In the genomic region with DNA sequence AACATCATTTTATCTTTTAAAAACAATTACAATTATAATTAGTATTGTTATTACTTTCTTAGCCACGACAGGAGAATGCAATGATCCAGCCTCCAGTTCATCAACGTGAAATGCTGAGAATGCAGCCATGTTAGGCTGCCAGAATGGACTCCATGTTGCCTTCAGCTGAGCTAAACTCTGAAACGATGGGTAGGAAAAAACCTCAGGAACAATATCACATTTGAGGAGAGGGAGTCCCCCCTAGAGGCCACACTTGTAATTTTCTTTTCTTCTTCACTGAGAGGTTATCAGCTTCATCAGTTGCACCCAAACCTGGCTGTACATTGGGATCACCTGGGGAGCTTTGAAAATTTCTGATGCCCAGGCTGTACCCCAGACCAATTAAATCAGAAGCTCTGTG, we compare ENCODE assay signal across 11 cellular contexts. TPM values are rescaled to one million over a fixed set of nuclear protein-coding genes. Genes with fewer than 3 reads are reported as not detected.
A peak's percentile ranks its signal among the peaks of the same experiment; 100 is the strongest.
DNase-seq lines count a peak whose midpoint lies in the region; ATAC-seq, FAIRE-seq and TF ChIP-seq lines count a peak whose summit lies in the region.
"Had no signal": no experiment of that assay in that cellular context is flagged by ENCODE, and none has a peak within 500 bp of the region (broad histone marks: within the 10 kb centered on the region; RNA-seq: fewer than 3 reads in every experiment).

No MANE protein-coding gene starts in this region.

- no peak overlapping the region for H3K4me2 ChIP-seq in HepG2 (ENCODE audit: low read depth, low read length)

- no peaks in the 10 kb centered on the region for H3K79me2 ChIP-seq in HepG2 (ENCODE audit: insufficient read depth, low read length)

- no peaks in the 10 kb centered on the region for H3K4me1 ChIP-seq in adipocyte (ENCODE audit: control insufficient read depth, insufficient read depth, low read length)
- no peaks in the 10 kb centered on the region for H3K4me1 ChIP-seq in HepG2 (ENCODE audit: insufficient read depth, low read length)
- H3K4me1 ChIP-seq: SJSA1 had no signal

- no peaks in the 10 kb centered on the region for H4K20me1 ChIP-seq in HepG2 (ENCODE audit: insufficient read depth, low read length)

- H3K27ac Mint-ChIP-seq in activated CD4-positive, alpha-beta T cell treated with anti-CD3 and anti-CD28 coated beads, Interleukin-2, amount 10 ng/mL, durations not matched to agents 24 days and 14 days = no peak overlapping the region
- H3K27ac Mint-ChIP-seq: activated naive CD4-positive, alpha-beta T cell treated with anti-CD3 and anti-CD28 coated beads for 36 hours had no signal

- TF ChIP-seq RAD21 in HepG2 (CRISPR knock-in tag; IDR thresholded peaks at IDR 0.05) = no peak

- POLR2A ChIA-PET in HepG2 (lab: Yijun Ruan, JAX) = no interaction called here

- no peak for TF ChIP-seq POLR2A in HepG2 (IDR thresholded peaks at IDR 0.05; ENCODE audit: insufficient read depth in 1 of 2, low read depth in 2 of 2, low read length in 2 of 2)

- DNase-seq in DMS 273 treated with DMSO at 0.1 percent for 48 hours (lab: John Stamatoyannopoulos, UW) (peak; percentile 40), HuH-7 (ENCODE audit: low spot score) (peak; percentile 23), adipocyte (ENCODE audit: low read depth) (peak; percentile 13), HepG2 (ENCODE audit: low spot score) (peak; percentile 7), NCI-H146 (lab: John Stamatoyannopoulos, UW) (no peak), middle frontal gyrus (ENCODE audit: extremely low spot score, low spot score) (no peak), T-helper 1 cell (no peak)
- no peak for DNase-seq in activated CD4-positive, alpha-beta T cell treated with anti-CD3 and anti-CD28 coated beads, Interleukin-2, amount 10 ng/mL, durations not matched to agents 24 days and 14 days
- DNase-seq: activated naive CD4-positive, alpha-beta T cell treated with anti-CD3 and anti-CD28 coated beads for 36 hours had no signal

- no peak overlapping the region for H3K9ac ChIP-seq in adipocyte (ENCODE audit: low read length)
- H3K9ac ChIP-seq in HepG2 (ENCODE audit: insufficient read depth, low read depth, low read length) = no peak overlapping the region

- H3K27me3 Mint-ChIP-seq in activated CD4-positive, alpha-beta T cell treated with anti-CD3 and anti-CD28 coated beads, Interleukin-2, amount 10 ng/mL, durations not matched to agents 24 days and 14 days = peaks cover 3% of the 10 kb centered on the region

- WGBS in HepG2 (ENCODE audit: low lambda C conversion rate) = 19% methylated on average over 3 of the region's 3 CpGs

- H3K4me3 ChIP-seq in adipocyte (ENCODE audit: low read length) (no peak overlapping the region), HepG2 (replicated peaks in 1 of 3; ENCODE audit: insufficient read depth in 1 of 3, low read depth in 2 of 3, low read length in 3 of 3) (no peak overlapping the region)
- H3K4me3 ChIP-seq: SJSA1 had no signal

- H3K36me3 Mint-ChIP-seq in activated CD4-positive, alpha-beta T cell treated with anti-CD3 and anti-CD28 coated beads, Interleukin-2, amount 10 ng/mL, durations not matched to agents 24 days and 14 days (ENCODE audit: low read depth) = no peaks in the 10 kb centered on the region

- BruUV-seq in HepG2 (replicated peaks; lab: Mats Ljungman, UMichigan) = no TSS peak

- intact Hi-C loops in HepG2 (cut with micrococcal nuclease; ENCODE audit: unreplicated experiment) = no loop called here
- intact Hi-C loops in activated CD4-positive, alpha-beta T cell treated with anti-CD3 and anti-CD28 coated beads, Interleukin-2, amount 10 ng/mL, durations not matched to agents 24 days and 14 days (cut with micrococcal nuclease) = no loop called here

- CTCF ChIA-PET in HepG2 (lab: Yijun Ruan, JAX; ENCODE audit: low intra/inter-chr PET ratio, low total read pairs) = no interaction called here

- no peaks in the 10 kb centered on the region for H3K9me3 Mint-ChIP-seq in activated CD4-positive, alpha-beta T cell treated with anti-CD3 and anti-CD28 coated beads, Interleukin-2, amount 10 ng/mL, durations not matched to agents 24 days and 14 days

- peak; percentile 57 for ATAC-seq in HepG2

- H2AFZ ChIP-seq in HepG2 (ENCODE audit: low read length) = no peak overlapping the region

- H3K36me3 ChIP-seq in adipocyte (ENCODE audit: control insufficient read depth, insufficient read depth, low read length, severe bottlenecking) = no peaks in the 10 kb centered on the region
- H3K36me3 ChIP-seq in HepG2 (replicated peaks in 1 of 2; ENCODE audit: control insufficient read depth in 1 of 2, insufficient read depth in 2 of 2, low read length in 2 of 2) = no peaks in the 10 kb centered on the region
- H3K36me3 ChIP-seq: SJSA1 had no signal

- peak; percentile 40 for TF ChIP-seq CTCF in HepG2 (CRISPR knock-in tag; IDR thresholded peaks at IDR 0.05)

- no peaks in the 10 kb centered on the region for H3K4me1 Mint-ChIP-seq in activated CD4-positive, alpha-beta T cell treated with anti-CD3 and anti-CD28 coated beads, Interleukin-2, amount 10 ng/mL, durations not matched to agents 24 days and 14 days

- FAIRE-seq in HepG2 (lab: Jason Lieb, UNC) = no peak
- FAIRE-seq: islet of Langerhans had no signal

- TF ChIP-seq EP300 in HepG2 (IDR thresholded peaks at IDR 0.05; ENCODE audit: low read depth in 2 of 2, low read length in 2 of 2) (no peak), HepG2 (CRISPR knock-in tag; IDR thresholded peaks at IDR 0.05; ENCODE audit: borderline replicate concordance) (no peak)

- no peak overlapping the region for H3K4me3 Mint-ChIP-seq in activated CD4-positive, alpha-beta T cell treated with anti-CD3 and anti-CD28 coated beads, Interleukin-2, amount 10 ng/mL, durations not matched to agents 24 days and 14 days
- H3K4me3 Mint-ChIP-seq: activated naive CD4-positive, alpha-beta T cell treated with anti-CD3 and anti-CD28 coated beads for 36 hours had no signal

- H3K9me3 ChIP-seq in adipocyte (ENCODE audit: control insufficient read depth, low read length) (no peaks in the 10 kb centered on the region), HepG2 (ENCODE audit: low read length) (peaks cover 6% of the 10 kb centered on the region; the same call in 1 of the 2 replicates)

- H3K27me3 ChIP-seq in adipocyte (replicated peaks; ENCODE audit: control insufficient read depth, insufficient read depth, low read length) (no peaks in the 10 kb centered on the region), HepG2 (ENCODE audit: control insufficient read depth in 1 of 2, insufficient read depth in 2 of 2, low read length in 2 of 2) (0 out of 5 replicates have a peak, but pooled peaks cover 0 to 5% of the 10 kb centered on the region in 2 experiments)
- H3K27me3 ChIP-seq: SJSA1 had no signal

- no peak overlapping the region for H3K27ac ChIP-seq in HepG2 (ENCODE audit: extremely low read length, insufficient read depth, low read length)
- H3K27ac ChIP-seq: SJSA1 had no signal

- in situ Hi-C loops in HepG2 (cut with HindIII; ENCODE audit: extremely low pct_ligation_motif_present, low pct_unique_long_range_greater_than_20kb) = no loop called here

TF ChIP-seq in HepG2, 621 proteins besides CTCF, POLR2A, EP300 and RAD21 (continues in another document):
- TF ChIP-seq MAFF (IDR thresholded peaks at IDR 0.05; ENCODE audit: low read depth, low read length) = no peak
- no peak for TF ChIP-seq SOX6 (IDR thresholded peaks at IDR 0.05)
- TF ChIP-seq SOX6 (CRISPR knock-in tag; IDR thresholded peaks at IDR 0.05) = no peak
- TF ChIP-seq NR2C2 (CRISPR knock-in tag; IDR thresholded peaks at IDR 0.05; ENCODE audit: borderline replicate concordance) = no peak
- TF ChIP-seq ZNF768 (CRISPR knock-in tag; IDR thresholded peaks at IDR 0.05) = no peak
- peak; percentile 38; the same call in 1 of the 2 replicates for TF ChIP-seq STAG1 (CRISPR knock-in tag; IDR thresholded peaks at IDR 0.05)
- TF ChIP-seq, protein P1, sequence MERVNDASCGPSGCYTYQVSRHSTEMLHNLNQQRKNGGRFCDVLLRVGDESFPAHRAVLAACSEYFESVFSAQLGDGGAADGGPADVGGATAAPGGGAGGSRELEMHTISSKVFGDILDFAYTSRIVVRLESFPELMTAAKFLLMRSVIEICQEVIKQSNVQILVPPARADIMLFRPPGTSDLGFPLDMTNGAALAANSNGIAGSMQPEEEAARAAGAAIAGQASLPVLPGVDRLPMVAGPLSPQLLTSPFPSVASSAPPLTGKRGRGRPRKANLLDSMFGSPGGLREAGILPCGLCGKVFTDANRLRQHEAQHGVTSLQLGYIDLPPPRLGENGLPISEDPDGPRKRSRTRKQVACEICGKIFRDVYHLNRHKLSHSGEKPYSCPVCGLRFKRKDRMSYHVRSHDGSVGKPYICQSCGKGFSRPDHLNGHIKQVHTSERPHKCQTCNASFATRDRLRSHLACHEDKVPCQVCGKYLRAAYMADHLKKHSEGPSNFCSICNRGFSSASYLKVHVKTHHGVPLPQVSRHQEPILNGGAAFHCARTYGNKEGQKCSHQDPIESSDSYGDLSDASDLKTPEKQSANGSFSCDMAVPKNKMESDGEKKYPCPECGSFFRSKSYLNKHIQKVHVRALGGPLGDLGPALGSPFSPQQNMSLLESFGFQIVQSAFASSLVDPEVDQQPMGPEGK (CRISPR knock-in tag; IDR thresholded peaks at IDR 0.05) = no peak

RNA-seq across cellular contexts. Expression of a gene that starts 34.6 kb away (rescaled TPM):
- total RNA-seq in HepG2 (2016; rRNA removed; fragmentation: Illumina TruSeq; extraction: Trizol) = 19.0 and 27.5 TPM in 2 replicates
- 89.8 and 97.8 TPM in 2 replicates for total RNA-seq in HepG2 (2016; cell fraction: cytosol; rRNA removed; fragmentation: Illumina TruSeq; extraction: Trizol; ENCODE audit: low read depth)
- total RNA-seq in HepG2 (2016; cell fraction: insoluble cytoplasmic fraction; rRNA removed; fragmentation: Illumina TruSeq; extraction: Trizol) = 20.4 and 26.4 TPM in 2 replicates
- 57.2 and 72.0 TPM in 2 replicates for total RNA-seq in HepG2 (2016; cell fraction: membrane; rRNA removed; fragmentation: Illumina TruSeq; extraction: Trizol)
- 54.9 and 56.5 TPM in 2 replicates for total RNA-seq in HepG2 (2016; cell fraction: nucleus; rRNA removed; fragmentation: Illumina TruSeq; extraction: Trizol)
- polyA plus RNA-seq in HepG2 (2011; rRNA removed) = 4.5 and 5.8 TPM in 2 replicates
- polyA plus RNA-seq in HepG2 (2011; cell fraction: cytosol; rRNA removed) = 1.4 and 2.3 TPM in 2 replicates
- 6.6 and 9.8 TPM in 2 replicates for polyA plus RNA-seq in HepG2 (2011; cell fraction: nucleus; rRNA removed)
- polyA plus RNA-seq in HepG2 (2012) = 6.8 and 8.4 TPM in 2 replicates
- 1.5 and 2.7 TPM in 2 replicates for polyA plus RNA-seq in HepG2 (2016; cell fraction: cytosol; fragmentation: Illumina TruSeq; extraction: Trizol; ENCODE audit: low read depth)
- 10.6 and 11.2 TPM in 2 replicates for polyA plus RNA-seq in HepG2 (2016; cell fraction: insoluble cytoplasmic fraction; fragmentation: Illumina TruSeq; extraction: Trizol; ENCODE audit: low read depth)
- polyA plus RNA-seq in HepG2 (2016; cell fraction: membrane; fragmentation: Illumina TruSeq; extraction: Trizol; ENCODE audit: low read depth) = 2.6 TPM in 2 replicates
- 21.1 and 25.8 TPM in 2 replicates for polyA plus RNA-seq in HepG2 (2016; cell fraction: nucleus; fragmentation: Illumina TruSeq; extraction: Trizol; ENCODE audit: insufficient read depth, low read depth)
- polyA minus RNA-seq in HepG2 (2011; rRNA and poly(A)+ RNA removed; ENCODE audit: low replicate concordance) = 1.7 and 12.5 TPM in 2 replicates
- 7.6 and 8.9 TPM in 2 replicates for polyA minus RNA-seq in HepG2 (2011; cell fraction: cytosol; rRNA and poly(A)+ RNA removed)
- polyA minus RNA-seq in HepG2 (2011; cell fraction: nucleus; rRNA and poly(A)+ RNA removed) = 68.9 and 95.5 TPM in 2 replicates
- 0.57 TPM in 1 of 2 replicates, not detected in the other for total RNA-seq in activated CD4-positive, alpha-beta T cell treated with anti-CD3 and anti-CD28 coated beads, Interleukin-2, amount 10 ng/mL, durations not matched to agents 24 days and 14 days

Comparison
In these comparisons a context has a peak if more than half of its experiments do, and no peak if none do; other contexts are left out.
1. DNase-seq: peak in DMS 273 treated with DMSO at 0.1 percent for 48 hours (single experiment), HuH-7 (single experiment), adipocyte (single experiment) and HepG2 (single experiment); none in NCI-H146 (single experiment), middle frontal gyrus (single experiment), activated CD4-positive, alpha-beta T cell treated with anti-CD3 and anti-CD28 coated beads, Interleukin-2, amount 10 ng/mL, durations not matched to agents 24 days and 14 days (single experiment) and T-helper 1 cell (0 of 5).
2. RNA of a gene that starts 34.6 kb away (total RNA-seq): 19.0 to 97.8 TPM in HepG2; 0.57 TPM in activated CD4-positive, alpha-beta T cell treated with anti-CD3 and anti-CD28 coated beads, Interleukin-2, amount 10 ng/mL, durations not matched to agents 24 days and 14 days; every median in the first group is over 10 times any median in the second.